Comparison of ENCODE assay signal across 8 cellular contexts in the genomic region with DNA sequence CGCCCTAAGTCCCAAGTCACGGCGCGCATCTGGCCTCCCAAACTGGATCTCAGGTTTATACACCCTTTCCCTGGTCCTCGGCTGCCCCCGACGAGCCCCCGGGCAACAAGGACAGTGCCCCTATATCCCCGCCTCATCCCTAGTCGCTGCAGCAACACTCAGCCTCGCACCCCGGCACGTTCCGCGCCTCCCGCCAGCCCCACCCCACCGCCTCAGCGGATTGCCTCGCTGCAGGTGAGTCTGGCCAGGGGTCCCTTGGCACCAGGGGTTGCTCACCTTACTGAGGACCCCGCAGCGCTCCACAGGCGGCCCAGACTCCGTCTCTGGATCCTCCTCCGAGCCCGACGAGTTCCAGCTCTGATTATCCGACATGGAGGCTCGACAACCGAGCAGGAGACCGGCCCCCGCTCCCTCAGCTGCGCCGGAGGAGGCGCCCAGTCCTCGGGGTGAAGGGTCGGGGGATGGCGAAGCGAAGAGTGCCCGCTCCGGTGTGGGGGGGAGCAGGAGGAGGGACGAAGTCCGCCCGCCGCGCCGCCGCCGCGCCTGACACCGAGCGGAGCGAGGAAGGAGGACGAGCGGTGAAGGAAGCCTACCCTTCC. TPM values are rescaled to one million over a fixed set of nuclear protein-coding genes. Genes with fewer than 3 reads are reported as not detected.
DNase-seq lines count a peak whose midpoint lies in the region; ATAC-seq lines count a peak whose summit lies in the region.

No MANE protein-coding gene starts in this region.

- H3K4me3 ChIP-seq in right cardiac atrium (ENCODE audit: low read length), result peak overlapping the region; percentile 87
- peak overlapping the region; percentile 93 for H3K4me3 ChIP-seq in rectal smooth muscle tissue (ENCODE audit: low read length)

- peak overlapping the region; percentile 45 for H3K9ac ChIP-seq in rectal smooth muscle tissue (ENCODE audit: low read length)

- no peaks in the 10 kb centered on the region for H3K9me3 ChIP-seq in right cardiac atrium (ENCODE audit: control insufficient read depth, low read length)

- DNase-seq in NCI-H2081 (lab: John Stamatoyannopoulos, UW) (peak; percentile 1 to 19), NCI-H2081 treated with DMSO at 0.1 percent for 48 hours (lab: John Stamatoyannopoulos, UW) (no peak), RPMI7951 (ENCODE audit: low read depth) (peak; percentile 33), amniotic stem cell (lab: John Stamatoyannopoulos, UW) (peak; percentile 7), right cardiac atrium (peak; percentile 51 to 83 (median 78)), OCI-M2 (lab: John Stamatoyannopoulos, UW; ENCODE audit: unreplicated experiment) (no peak)

- no peaks in the 10 kb centered on the region for H3K27me3 ChIP-seq in right cardiac atrium (ENCODE audit: control insufficient read depth, insufficient read depth)
- H3K27me3 ChIP-seq in rectal smooth muscle tissue (ENCODE audit: control insufficient read depth, insufficient read depth, low read length), result no peaks in the 10 kb centered on the region

- H3K4me1 ChIP-seq in right cardiac atrium (ENCODE audit: control insufficient read depth, insufficient read depth, low read length) (no peaks in the 10 kb centered on the region), rectal smooth muscle tissue (ENCODE audit: control insufficient read depth, insufficient read depth, low read length) (peaks cover 7% of the 10 kb centered on the region)

- no peaks in the 10 kb centered on the region for H3K36me3 ChIP-seq in rectal smooth muscle tissue (ENCODE audit: control insufficient read depth, insufficient read depth, low read length)

- H3K27ac ChIP-seq in right cardiac atrium (ENCODE audit: low read length), result peak overlapping the region; percentile 81
- peak overlapping the region; percentile 92 for H3K27ac ChIP-seq in rectal smooth muscle tissue (ENCODE audit: low read depth, low read length)

- WGBS in right cardiac atrium, result under 1% methylated on average over 54 of the region's 54 CpGs

- ATAC-seq in HG02970 (IDR thresholded peaks at IDR 0.05; ENCODE audit: low FRiP score, unreplicated experiment), result peak; percentile 26
- ATAC-seq in right cardiac atrium, result peak; percentile 79

- intact Hi-C loops in right cardiac atrium (cut with DNase I), result loop anchor here in 1 of 4 donors (5.0 kb wide), 1 partner anchor 56 kb away; no protein-coding TSS in a partner anchor

RNA-seq across cellular contexts. Expression of gene CERT1, which starts 0.5 kb away (rescaled TPM):
- 14.1 and 19.9 TPM in 2 replicates for total RNA-seq in RPMI7951 (2014; rRNA removed; shearing (Covaris generic))
- 10 to 100 TPM; 26.1 to 28.7 (median 28.0) TPM for total RNA-seq in right cardiac atrium
- 9.1 TPM for polyA plus RNA-seq in right cardiac atrium

RNA-seq across cellular contexts. Expression of gene POLK, which starts 0.8 kb away (rescaled TPM):
- 24.2 and 36.5 TPM in 2 replicates for total RNA-seq in RPMI7951 (2014; rRNA removed; shearing (Covaris generic))
- 10 to 100 TPM; 24.3 to 25.7 (median 24.9) TPM for total RNA-seq in right cardiac atrium
- polyA plus RNA-seq in right cardiac atrium, result 7.2 TPM

Comparison
In these comparisons a context has a peak if more than half of its experiments do, and no peak if none do; other contexts are left out.
1. DNase-seq: peak in NCI-H2081 (2 of 2), RPMI7951 (single experiment), amniotic stem cell (single experiment) and right cardiac atrium (3 of 3); none in NCI-H2081 treated with DMSO at 0.1 percent for 48 hours (single experiment) and OCI-M2 (single experiment).